ENCODE assay signal across 24 cellular contexts in the genomic region with DNA sequence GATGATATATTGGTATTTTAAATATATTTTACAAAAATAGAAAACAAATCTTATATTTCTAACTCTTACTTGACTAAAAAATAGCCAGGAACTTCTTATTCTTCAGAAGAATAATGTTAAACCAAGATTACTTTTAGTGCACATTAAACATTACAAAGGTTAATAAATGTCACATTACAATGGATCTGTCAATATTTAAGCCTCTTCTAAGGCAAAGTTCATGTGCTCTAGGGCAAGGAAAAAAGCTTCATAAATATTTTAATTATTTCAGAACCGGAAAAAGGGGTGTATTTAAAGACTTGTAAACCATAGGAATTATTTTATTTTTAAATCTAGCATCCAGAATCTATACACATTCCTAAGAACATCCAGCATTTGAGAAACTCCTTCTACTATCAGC.
"Had no signal": no experiment of that assay in that cellular context is flagged by ENCODE, and none has a peak within 500 bp of the region (broad histone marks: within the 10 kb centered on the region; RNA-seq: fewer than 3 reads in every experiment).

No MANE protein-coding gene starts in this region.

- H3K36me3 ChIP-seq: esophagus squamous epithelium, left ventricle myocardium inferior, spleen, suprapubic skin, tibial artery, upper lobe of right lung had no signal

- H3K36me3 Mint-ChIP-seq: activated CD4-positive, alpha-beta memory T cell treated with anti-CD3 and anti-CD28 coated beads for 36 hours had no signal

- H3K4me3 Mint-ChIP-seq: activated CD4-positive, alpha-beta memory T cell treated with anti-CD3 and anti-CD28 coated beads for 36 hours; activated CD4-positive, alpha-beta T cell treated with anti-CD3 and anti-CD28 coated beads, Interleukin-2, amount 10 ng/mL, durations not matched to agents 24 days and 14 days; dendritic cell treated with granulocyte-macrophage colony-stimulating factor and Interleukin-4, amounts not matched to agents 40 ng/mL and 50 ng/mL, for 4 days; natural killer cell treated with Interleukin-12 subunit alpha and Interleukin-12 subunit beta and Interleukin-15 and Interleukin-18, amount 100 ng/mL, for 72 hours; T-helper 17 cell had no signal

- DNase-seq: activated CD4-positive, alpha-beta memory T cell treated with anti-CD3 and anti-CD28 coated beads for 36 hours; activated CD4-positive, alpha-beta T cell treated with anti-CD3 and anti-CD28 coated beads, Interleukin-2, amount 10 ng/mL, durations not matched to agents 24 days and 14 days; activated CD4-positive, CD25-positive, alpha-beta regulatory T cell treated with anti-CD3 and anti-CD28 coated beads, Interleukin-2, amount 50 U/mL, for 72 hours; activated CD8-positive, alpha-beta memory T cell treated with anti-CD3 and anti-CD28 coated beads, Interleukin-2, amount 50 U/mL, for 4 hours; activated gamma-delta T cell treated with Interleukin-2 at 50 U/mL for 16 hours; activated naive CD4-positive, alpha-beta T cell treated with anti-CD3 and anti-CD28 coated beads, Interleukin-2, amount 50 U/mL, for 16 hours; activated T-cell treated with anti-CD3 and anti-CD28 coated beads, Interleukin-2, amount 50 U/mL, for 1 hour; amygdala; central memory CD4-positive, alpha-beta T cell; effector CD4-positive, alpha-beta T cell; esophagus squamous epithelium; foreskin melanocyte; left ventricle myocardium inferior; stimulated activated naive CD4-positive, alpha-beta T cell; T-helper 17 cell; T1000; tibial artery; upper lobe of right lung had no signal

- H3K4me1 Mint-ChIP-seq: activated CD4-positive, alpha-beta T cell treated with anti-CD3 and anti-CD28 coated beads, Interleukin-2, amount 10 ng/mL, durations not matched to agents 24 days and 14 days; T-helper 17 cell had no signal

- H3K9me3 ChIP-seq: esophagus squamous epithelium, mucosa of descending colon, suprapubic skin, tibial artery, upper lobe of right lung had no signal

- H3K4me1 ChIP-seq: esophagus squamous epithelium, left ventricle myocardium inferior, spleen, suprapubic skin, tibial artery, upper lobe of right lung had no signal

- H3K27me3 Mint-ChIP-seq: activated CD4-positive, alpha-beta memory T cell treated with anti-CD3 and anti-CD28 coated beads for 36 hours; activated CD4-positive, alpha-beta T cell treated with anti-CD3 and anti-CD28 coated beads, Interleukin-2, amount 10 ng/mL, durations not matched to agents 24 days and 14 days; dendritic cell treated with granulocyte-macrophage colony-stimulating factor and Interleukin-4, amounts not matched to agents 40 ng/mL and 50 ng/mL, for 4 days; natural killer cell treated with Interleukin-12 subunit alpha and Interleukin-12 subunit beta and Interleukin-15 and Interleukin-18, amount 100 ng/mL, for 72 hours; T-helper 17 cell had no signal

- H3K9me3 Mint-ChIP-seq: activated CD4-positive, alpha-beta T cell treated with anti-CD3 and anti-CD28 coated beads, Interleukin-2, amount 10 ng/mL, durations not matched to agents 24 days and 14 days had no signal

- H3K27me3 ChIP-seq: esophagus squamous epithelium, spleen, suprapubic skin, tibial artery, upper lobe of right lung had no signal

- ATAC-seq: mucosa of descending colon; natural killer cell treated with Interleukin-12 subunit alpha and Interleukin-12 subunit beta and Interleukin-15 and Interleukin-18, amount 100 ng/mL, for 72 hours; T-helper 17 cell had no signal

- H3K27ac Mint-ChIP-seq: activated CD4-positive, alpha-beta memory T cell treated with anti-CD3 and anti-CD28 coated beads for 36 hours; activated CD4-positive, alpha-beta T cell treated with anti-CD3 and anti-CD28 coated beads, Interleukin-2, amount 10 ng/mL, durations not matched to agents 24 days and 14 days; dendritic cell treated with granulocyte-macrophage colony-stimulating factor and Interleukin-4, amounts not matched to agents 40 ng/mL and 50 ng/mL, for 4 days; natural killer cell treated with Interleukin-12 subunit alpha and Interleukin-12 subunit beta and Interleukin-15 and Interleukin-18, amount 100 ng/mL, for 72 hours; T-helper 17 cell had no signal

- H3K27ac ChIP-seq: epithelial cell of prostate, esophagus squamous epithelium, left ventricle myocardium inferior, spleen, suprapubic skin, tibial artery, upper lobe of right lung had no signal

- H3K4me3 ChIP-seq: esophagus squamous epithelium, left ventricle myocardium inferior, mucosa of descending colon, spleen, suprapubic skin, tibial artery, upper lobe of right lung had no signal
